ENCODE assay signal across 21 cellular contexts in the genomic region with DNA sequence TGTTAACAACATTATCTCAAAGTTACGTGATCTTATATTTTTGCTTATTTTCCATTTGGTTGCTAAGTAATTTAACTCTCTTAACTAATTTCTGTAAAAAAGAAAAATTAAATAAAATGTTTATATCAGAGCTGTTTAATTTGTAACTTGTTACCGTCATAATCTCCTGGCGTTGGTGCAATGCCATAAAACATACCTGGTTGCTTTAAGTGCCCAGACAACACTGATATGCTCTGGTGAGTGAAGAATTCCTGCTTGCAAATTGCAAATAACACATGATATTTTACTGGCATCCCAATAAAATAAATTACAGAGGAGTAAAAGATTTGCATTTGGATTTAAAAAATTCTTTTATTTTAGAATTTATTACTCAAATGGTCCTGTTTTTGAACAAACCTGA.
"Had no signal": no experiment of that assay in that cellular context is flagged by ENCODE, and none has a peak within 500 bp of the region (broad histone marks: within the 10 kb centered on the region; RNA-seq: fewer than 3 reads in every experiment).

No MANE protein-coding gene starts in this region.

- H3K4me1 ChIP-seq: heart left ventricle, left lung, lower lobe of right lung, parathyroid adenoma, psoas muscle, spleen, tibial artery, upper lobe of right lung had no signal

- DNase-seq: effector CD8-positive, alpha-beta T cell; heart left ventricle; hippocampal formation; kidney glomerular epithelial cell; left lung; lower lobe of right lung; naive B cell; occipital lobe; psoas muscle; spleen; stimulated activated CD4-positive, alpha-beta T cell treated with anti-CD3 and anti-CD28 coated beads, Interleukin-15, amount 100 ng/mL, for 24 hours; stimulated activated CD4-positive, alpha-beta T cell treated with anti-CD3 and anti-CD28 coated beads, Interleukin-1b, Interleukin-23, amount 100 ng/mL, for 48 hours; stimulated activated CD4-positive, alpha-beta T cell treated with anti-CD3 and anti-CD28 coated beads, Interleukin-4, amount 100 ng/mL, for 24 hours; tibial artery; upper lobe of right lung had no signal

- H3K36me3 ChIP-seq: heart left ventricle, left lung, lower lobe of right lung, spleen, tibial artery, upper lobe of right lung, vagina had no signal

- H3K27me3 ChIP-seq: heart left ventricle, left lung, spleen, tibial artery, upper lobe of right lung, vagina had no signal

- H3K9me3 ChIP-seq: heart left ventricle, lower lobe of right lung, psoas muscle, tibial artery, upper lobe of right lung, vagina had no signal

- H3K4me3 ChIP-seq: coronary artery, heart left ventricle, left lung, lower lobe of right lung, psoas muscle, spleen, tibial artery, upper lobe of right lung, vagina had no signal

- H3K27ac ChIP-seq: coronary artery, left lung, lower lobe of right lung, parathyroid adenoma, psoas muscle, spleen, tibial artery, upper lobe of right lung, vagina had no signal

- ATAC-seq: esophagus mucosa; heart left ventricle; left lung; lower lobe of right lung; psoas muscle; sciatic nerve; stimulated activated memory B cell treated with anti-CD40 and anti-IgM and Interleukin-4, amounts not matched to agents 10 μg/mL and 1 μg/mL and 100 μg/mL, for 72 hours; upper lobe of right lung had no signal
